18 cellular contexts compared by ENCODE assay signal in the genomic region with DNA sequence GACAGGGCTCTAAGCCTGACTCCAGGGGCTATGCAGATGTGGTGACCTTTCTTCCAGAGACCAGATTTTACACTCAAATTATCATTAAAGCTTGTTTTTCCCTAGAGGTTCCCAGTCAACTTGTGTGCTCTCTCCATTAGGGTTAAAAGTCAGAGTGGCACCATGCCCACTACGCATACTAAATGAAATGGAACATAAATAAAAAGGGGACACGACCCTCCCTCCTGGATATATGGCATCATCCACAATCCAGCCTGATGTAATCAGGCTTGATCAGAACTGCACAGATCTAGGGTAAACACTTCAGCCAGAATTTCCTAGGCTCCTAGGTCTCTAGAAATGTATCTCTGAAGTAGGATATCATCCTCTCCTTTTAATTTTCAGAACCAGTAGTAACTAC.
"Had no signal": no experiment of that assay in that cellular context is flagged by ENCODE, and none has a peak within 500 bp of the region (broad histone marks: within the 10 kb centered on the region; RNA-seq: fewer than 3 reads in every experiment).

No MANE protein-coding gene starts in this region.

- DNase-seq: IMR-90, Kasumi-1, KG1, MV-4-11, NCI-H1048, NCI-H1105, NCI-H1417, NCI-H1436 treated with DMSO at 0.1 percent for 48 hours, NCI-H1694, NCI-H187 treated with DMSO at 0.1 percent for 48 hours, NCI-H2029 treated with DMSO at 0.1 percent for 48 hours, NCI-H2171, NCI-H226, NCI-H446, NCI-H510A, NCI-H524 treated with DMSO at 0.1 percent for 48 hours, NCI-H82, SHP77 had no signal
